16 cellular contexts compared by ENCODE assay signal in the genomic region with DNA sequence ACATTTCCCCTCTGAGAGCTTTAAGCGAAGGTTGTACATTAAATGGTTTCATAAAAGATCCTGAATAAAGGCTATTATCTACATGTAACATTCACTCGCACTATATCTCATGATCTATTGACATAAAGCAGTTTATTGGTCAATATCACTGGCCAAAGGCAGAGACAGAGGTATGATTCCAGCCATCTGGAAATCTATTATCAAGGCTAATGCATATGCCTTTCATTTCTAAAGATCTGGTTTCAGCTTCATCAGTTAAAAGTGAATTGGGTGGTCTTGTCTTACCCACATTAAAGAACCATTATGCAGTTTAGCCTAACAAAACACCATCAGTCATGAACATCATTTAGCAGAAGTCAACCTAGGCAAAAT.
DNase-seq lines count a peak whose midpoint lies in the region; TF ChIP-seq lines count a peak whose summit lies in the region.
"Had no signal": no experiment of that assay in that cellular context is flagged by ENCODE, and none has a peak within 500 bp of the region (broad histone marks: within the 10 kb centered on the region; RNA-seq: fewer than 3 reads in every experiment).

No MANE protein-coding gene starts in this region.

- H3K27me3 Mint-ChIP-seq in brain = peaks cover 13% of the 10 kb centered on the region

- H3K4me1 Mint-ChIP-seq in brain = peaks cover 75% of the 10 kb centered on the region
- H3K4me1 Mint-ChIP-seq: CD4-positive, CD25-positive, alpha-beta regulatory T cell had no signal

- no peaks in the 10 kb centered on the region for H3K36me3 Mint-ChIP-seq in brain
- H3K36me3 Mint-ChIP-seq: CD4-positive, CD25-positive, alpha-beta regulatory T cell had no signal

- TF ChIP-seq CTCF in brain (conservative IDR thresholded peaks at IDR 0.05) (no peak), suprapubic skin (IDR thresholded peaks at IDR 0.05) (no peak)

- 97% methylated on average over 2 of the region's 2 CpGs for WGBS in suprapubic skin

- no peaks in the 10 kb centered on the region for H3K9me3 Mint-ChIP-seq in brain
- H3K9me3 Mint-ChIP-seq: H9 had no signal

- no peaks in the 10 kb centered on the region for H3K36me3 ChIP-seq in suprapubic skin
- H3K36me3 ChIP-seq: BLaER1 had no signal

- no peaks in the 10 kb centered on the region for H3K9me3 ChIP-seq in suprapubic skin
- H3K9me3 ChIP-seq: BLaER1 had no signal

- H3K27ac ChIP-seq in temporal lobe (ENCODE audit: low read depth, low read length) (peak overlapping the region; percentile 4), suprapubic skin (no peak overlapping the region)
- H3K27ac ChIP-seq: 22Rv1, BLaER1 had no signal

- TF ChIP-seq EP300 in suprapubic skin (IDR thresholded peaks at IDR 0.05) = no peak

- no peak overlapping the region for H3K4me3 ChIP-seq in suprapubic skin
- H3K4me3 ChIP-seq: BLaER1 had no signal

- H3K4me1 ChIP-seq in suprapubic skin = no peaks in the 10 kb centered on the region
- H3K4me1 ChIP-seq: BLaER1 had no signal

- peak overlapping the region in 3 of 5 experiments; percentile 8 to 73 (median 27) for H3K27ac Mint-ChIP-seq in brain
- H3K27ac Mint-ChIP-seq: CD4-positive, CD25-positive, alpha-beta regulatory T cell; H9 had no signal

- DNase-seq in DMS79 treated with DMSO at 0.1 percent for 48 hours (lab: John Stamatoyannopoulos, UW) (peak; percentile 47), DMS79 (lab: John Stamatoyannopoulos, UW) (no peak), SK-N-DZ (ENCODE audit: low spot score) (peak; percentile 45), suprapubic skin (ENCODE audit: low spot score in 2 of 2) (no peak), NCI-H748 (lab: John Stamatoyannopoulos, UW; ENCODE audit: unreplicated experiment) (no peak)
- DNase-seq in activated CD4-positive, alpha-beta T cell treated with anti-CD3 and anti-CD28 coated beads for 4 hours = no peak
- DNase-seq: Calu3; CD4-positive, CD25-positive, alpha-beta regulatory T cell; DMS 273 treated with DMSO at 0.1 percent for 48 hours; EL; GOT3; H9 had no signal

- no peak overlapping the region for H3K4me3 Mint-ChIP-seq in brain
- H3K4me3 Mint-ChIP-seq: CD4-positive, CD25-positive, alpha-beta regulatory T cell; H9 had no signal

- no peaks in the 10 kb centered on the region for H3K27me3 ChIP-seq in suprapubic skin
- H3K27me3 ChIP-seq: BLaER1 had no signal

- TF ChIP-seq POLR2A in suprapubic skin (IDR thresholded peaks at IDR 0.05) = no peak

Comparison
In these comparisons a context has a peak if more than half of its experiments do, and no peak if none do; other contexts are left out.
1. DNase-seq: peak in DMS79 treated with DMSO at 0.1 percent for 48 hours (single experiment) and SK-N-DZ (single experiment); none in DMS79 (single experiment), activated CD4-positive, alpha-beta T cell treated with anti-CD3 and anti-CD28 coated beads for 4 hours (0 of 2), suprapubic skin (0 of 2) and NCI-H748 (single experiment).